8 cellular contexts compared by ENCODE assay signal in genomic region chr2:225184948-225185347, GRCh38.
"Had no signal": no experiment of that assay in that cellular context is flagged by ENCODE, and none has a peak within 500 bp of the region (broad histone marks: within the 10 kb centered on the region; RNA-seq: fewer than 3 reads in every experiment).

No MANE protein-coding gene starts in this region.

- H3K4me3 ChIP-seq: K562 had no signal

- H3K4me3 Mint-ChIP-seq: IgD-negative memory B cell had no signal

- H3K27ac Mint-ChIP-seq: IgD-negative memory B cell had no signal

- ATAC-seq: HepG2, K562 had no signal

- DNase-seq: IMR-90, KBM-7, KG1 had no signal

- H3K27ac ChIP-seq: HL-60, KMS-11 had no signal

- H3K36me3 Mint-ChIP-seq: IgD-negative memory B cell had no signal
